ENCODE assay signal across 1 cellular context in genomic region chr4:72319596-72319995, GRCh38.
TF ChIP-seq lines count a peak whose summit lies in the region.

No MANE protein-coding gene starts in this region.

TF ChIP-seq in SK-N-SH, 30 proteins besides CTCF, POLR2A, EP300 and RAD21 (continued from another document):
- no peak for TF ChIP-seq REST (IDR thresholded peaks at IDR 0.05; ENCODE audit: low read depth, low read length)
- TF ChIP-seq TCF12 (IDR thresholded peaks at IDR 0.05): peak; percentile 87
- 0 out of 2 replicates have a peak, but pooled peaks have one; percentile 30 for TF ChIP-seq SIN3A (IDR thresholded peaks at IDR 0.05; ENCODE audit: borderline replicate concordance, low read depth, low read length)
- no peak for TF ChIP-seq GATA2 (CRISPR knock-in tag; IDR thresholded peaks at IDR 0.05)
- TF ChIP-seq MAX (IDR thresholded peaks at IDR 0.05; ENCODE audit: low read depth): peak; percentile 65
- peak; percentile 14; the same call in 1 of the 2 replicates for TF ChIP-seq POLR2AphosphoS5 (IDR thresholded peaks at IDR 0.05; ENCODE audit: low read depth, low read length)
- no peak for TF ChIP-seq TAF1 (IDR thresholded peaks at IDR 0.05; ENCODE audit: borderline replicate concordance, low read depth, low read length)
- TF ChIP-seq FOXJ3 (CRISPR knock-in tag; IDR thresholded peaks at IDR 0.05): no peak
- peak; percentile 84 for TF ChIP-seq NFIC (IDR thresholded peaks at IDR 0.05; ENCODE audit: borderline replicate concordance)
- TF ChIP-seq MXI1 (IDR thresholded peaks at IDR 0.05; ENCODE audit: low read depth, low read length): no peak
- peak; percentile 81; the same call in 1 of the 2 replicates for TF ChIP-seq MEF2A (IDR thresholded peaks at IDR 0.05; ENCODE audit: borderline replicate concordance, low read depth)
- TF ChIP-seq ELF1 (IDR thresholded peaks at IDR 0.05): no peak
- peak; percentile 67; the same call in 1 of the 2 replicates for TF ChIP-seq PBX3 (IDR thresholded peaks at IDR 0.05)
- peak; percentile 63; the same call in 1 of the 2 replicates for TF ChIP-seq FOXM1 (IDR thresholded peaks at IDR 0.05; ENCODE audit: low read depth)
- TF ChIP-seq RCOR1 (IDR thresholded peaks at IDR 0.05; ENCODE audit: low read length): no peak
- TF ChIP-seq YY1 (IDR thresholded peaks at IDR 0.05; ENCODE audit: low read depth): no peak
- TF ChIP-seq RXRA (IDR thresholded peaks at IDR 0.05; ENCODE audit: borderline replicate concordance, low read depth): peak; percentile 59
